ENCODE assay signal across 22 cellular contexts in the genomic region with DNA sequence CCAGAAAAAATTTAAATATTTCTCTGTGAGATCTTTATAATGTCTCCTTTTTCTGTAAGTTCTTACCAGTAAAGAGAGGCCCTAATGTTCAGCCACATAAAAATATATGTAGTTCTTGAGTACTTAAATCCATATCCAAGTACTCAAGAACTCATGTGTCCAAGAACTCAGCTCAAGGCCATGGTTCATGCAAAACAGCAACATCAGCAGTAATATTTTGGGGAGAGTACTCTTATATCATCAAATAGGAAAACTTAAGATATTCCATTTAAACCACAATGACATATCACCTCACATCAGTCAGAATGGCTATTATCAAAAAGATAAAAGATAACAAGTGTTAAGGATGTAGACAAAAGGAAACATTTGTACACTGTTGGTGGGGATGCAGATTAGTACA. TPM values are rescaled to one million over a fixed set of nuclear protein-coding genes. Genes with fewer than 3 reads are reported as not detected.
"Had no signal": no experiment of that assay in that cellular context is flagged by ENCODE, and none has a peak within 500 bp of the region (broad histone marks: within the 10 kb centered on the region; RNA-seq: fewer than 3 reads in every experiment).

No MANE protein-coding gene starts in this region.

- H3K4me3 Mint-ChIP-seq: nephron; stimulated activated naive CD8-positive, alpha-beta T cell treated with anti-CD3 and anti-CD28 coated beads, Interleukin-15, Interleukin-2, amounts not matched to agents 100 ng/mL and 50 ng/mL, for 24 hours had no signal

- FAIRE-seq: pancreas had no signal

- H3K9me3 ChIP-seq: heart left ventricle, pancreas, tibial artery, uterus had no signal

- H3K27ac ChIP-seq: coronary artery, dorsolateral prefrontal cortex, pancreas, tibial artery, upper lobe of left lung, uterus had no signal

- DNase-seq: dorsolateral prefrontal cortex; effector CD8-positive, alpha-beta T cell; foreskin melanocyte; heart left ventricle; islet precursor cell; mammary epithelial cell; occipital lobe; pancreas; right cardiac atrium; stimulated activated CD4-positive, alpha-beta T cell treated with anti-CD3 and anti-CD28 coated beads, Interleukin-15, amount 100 ng/mL, for 24 hours; stimulated activated CD4-positive, alpha-beta T cell treated with anti-CD3 and anti-CD28 coated beads, Interleukin-1b, Interleukin-23, amount 100 ng/mL, for 48 hours; tibial artery; upper lobe of left lung; uterus had no signal

- H3K4me3 ChIP-seq: coronary artery, dorsolateral prefrontal cortex, heart left ventricle, pancreas, tibial artery, upper lobe of left lung, uterus had no signal

- H3K9me3 Mint-ChIP-seq: stimulated activated naive CD8-positive, alpha-beta T cell treated with anti-CD3 and anti-CD28 coated beads, Interleukin-15, Interleukin-2, amounts not matched to agents 100 ng/mL and 50 ng/mL, for 24 hours had no signal

- H3K4me1 ChIP-seq: pancreas, tibial artery, uterus had no signal

- H3K27me3 ChIP-seq: pancreas, tibial artery, upper lobe of left lung, uterus had no signal

- ATAC-seq: heart left ventricle, left lobe of liver, pancreas, right cardiac atrium had no signal

- H3K36me3 ChIP-seq: heart left ventricle, pancreas, tibial artery, upper lobe of left lung, uterus had no signal

- H3K27ac Mint-ChIP-seq: nephron, progenitor cell of endocrine pancreas had no signal

RNA-seq across cellular contexts. Expression of a gene that starts 3.4 kb away (rescaled TPM):
- total RNA-seq: chondrocyte, myocyte, temporal lobe had no signal

RNA-seq across cellular contexts. Expression of a gene that starts 32.7 kb away (rescaled TPM):
- total RNA-seq: chondrocyte, mammary epithelial cell, myocyte, progenitor cell of endocrine pancreas had no signal
- polyA plus RNA-seq: mammary epithelial cell had no signal
